In the genomic region with DNA sequence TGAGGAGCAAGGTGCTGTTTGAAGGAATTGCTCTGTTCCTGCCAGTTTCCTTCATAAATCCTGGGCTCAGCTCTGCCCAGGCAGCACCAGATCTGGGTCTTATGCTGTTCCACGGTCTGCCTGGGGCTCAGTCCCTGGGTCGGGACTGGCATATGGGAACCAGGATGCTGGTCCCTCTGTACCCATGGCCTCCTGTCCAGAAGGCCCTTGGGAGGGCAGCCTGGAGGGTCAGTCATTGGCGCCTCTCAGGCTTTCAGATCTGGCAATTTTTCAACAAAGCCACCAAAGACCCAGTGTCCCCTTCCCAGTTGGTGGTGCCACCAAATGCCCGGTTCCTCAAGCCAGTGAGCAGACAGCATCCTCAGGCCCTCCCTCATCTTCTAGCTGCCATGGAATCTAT, we compare ENCODE assay signal across 1 cellular context.
TF ChIP-seq lines count a peak whose summit lies in the region.

No MANE protein-coding gene starts in this region.

TF ChIP-seq in H1, 55 proteins besides CTCF, POLR2A, EP300 and RAD21:
- no peak for TF ChIP-seq POLR2AphosphoS5 (IDR thresholded peaks at IDR 0.05; ENCODE audit: low read depth, low read length)
- no peak for TF ChIP-seq CEBPB (IDR thresholded peaks at IDR 0.05; ENCODE audit: low read depth, low read length)
- TF ChIP-seq EZH2 (IDR thresholded peaks at IDR 0.05; ENCODE audit: low read depth, low read length, severe bottlenecking), result no peak
- TF ChIP-seq, protein P1, sequence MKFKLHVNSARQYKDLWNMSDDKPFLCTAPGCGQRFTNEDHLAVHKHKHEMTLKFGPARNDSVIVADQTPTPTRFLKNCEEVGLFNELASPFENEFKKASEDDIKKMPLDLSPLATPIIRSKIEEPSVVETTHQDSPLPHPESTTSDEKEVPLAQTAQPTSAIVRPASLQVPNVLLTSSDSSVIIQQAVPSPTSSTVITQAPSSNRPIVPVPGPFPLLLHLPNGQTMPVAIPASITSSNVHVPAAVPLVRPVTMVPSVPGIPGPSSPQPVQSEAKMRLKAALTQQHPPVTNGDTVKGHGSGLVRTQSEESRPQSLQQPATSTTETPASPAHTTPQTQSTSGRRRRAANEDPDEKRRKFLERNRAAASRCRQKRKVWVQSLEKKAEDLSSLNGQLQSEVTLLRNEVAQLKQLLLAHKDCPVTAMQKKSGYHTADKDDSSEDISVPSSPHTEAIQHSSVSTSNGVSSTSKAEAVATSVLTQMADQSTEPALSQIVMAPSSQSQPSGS (IDR thresholded peaks at IDR 0.05; ENCODE audit: low read length), result no peak
